8 cellular contexts compared by ENCODE assay signal in the genomic region with DNA sequence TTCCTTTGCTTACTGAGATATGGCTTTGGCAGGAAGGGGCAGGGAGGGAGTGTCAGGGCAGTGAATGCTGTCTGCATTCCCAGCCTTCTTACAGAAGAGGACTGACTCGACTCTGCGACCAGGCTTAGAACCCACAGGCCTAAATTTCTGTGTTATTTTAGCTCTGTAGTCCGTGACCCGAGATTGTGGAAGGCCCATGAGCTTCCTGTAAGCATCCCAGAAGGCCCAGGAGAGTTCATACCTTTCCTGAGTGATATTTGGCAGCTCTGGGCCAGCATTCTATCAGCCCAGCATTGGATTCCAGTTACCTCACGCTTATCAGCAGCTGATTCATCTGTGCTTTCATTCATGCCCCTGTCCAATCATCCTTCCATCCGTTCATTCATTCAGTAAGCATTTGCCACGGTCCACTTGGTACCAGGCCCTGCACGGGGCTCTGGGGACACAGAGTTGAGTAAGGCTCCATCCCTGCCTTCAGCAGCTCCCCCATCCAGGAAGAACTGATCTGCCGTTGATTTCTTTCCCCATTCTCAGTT. TPM values are rescaled to one million over a fixed set of nuclear protein-coding genes. Genes with fewer than 3 reads are reported as not detected.
DNase-seq lines count a peak whose midpoint lies in the region; ATAC-seq, FAIRE-seq and TF ChIP-seq lines count a peak whose summit lies in the region.

No MANE protein-coding gene starts in this region.

- peaks cover 56% of the 10 kb centered on the region for H3K36me3 ChIP-seq in MG63

- peak overlapping the region; percentile 88 for H3K27ac ChIP-seq in epithelial cell of prostate

- H3K9me3 Mint-ChIP-seq in activated CD4-positive, alpha-beta T cell treated with anti-CD3 and anti-CD28 coated beads, Interleukin-2, amount 10 ng/mL, durations not matched to agents 24 days and 14 days: no peaks in the 10 kb centered on the region

- no peak overlapping the region for H3K27ac Mint-ChIP-seq in activated CD4-positive, alpha-beta T cell treated with anti-CD3 and anti-CD28 coated beads, Interleukin-2, amount 10 ng/mL, durations not matched to agents 24 days and 14 days

- no peak overlapping the region for H3K4me3 Mint-ChIP-seq in activated CD4-positive, alpha-beta T cell treated with anti-CD3 and anti-CD28 coated beads, Interleukin-2, amount 10 ng/mL, durations not matched to agents 24 days and 14 days

- H3K9me3 ChIP-seq in MG63: no peaks in the 10 kb centered on the region

- no peak for TF ChIP-seq CTCF in omental fat pad (IDR thresholded peaks at IDR 0.05)

- H3K27me3 Mint-ChIP-seq in activated CD4-positive, alpha-beta T cell treated with anti-CD3 and anti-CD28 coated beads, Interleukin-2, amount 10 ng/mL, durations not matched to agents 24 days and 14 days: no peaks in the 10 kb centered on the region

- peaks cover 2% of the 10 kb centered on the region for H3K36me3 Mint-ChIP-seq in activated CD4-positive, alpha-beta T cell treated with anti-CD3 and anti-CD28 coated beads, Interleukin-2, amount 10 ng/mL, durations not matched to agents 24 days and 14 days (ENCODE audit: low read depth)

- intact Hi-C loops in activated CD4-positive, alpha-beta T cell treated with anti-CD3 and anti-CD28 coated beads, Interleukin-2, amount 10 ng/mL, durations not matched to agents 24 days and 14 days (cut with micrococcal nuclease): no loop called here

- H3K4me3 ChIP-seq in MG63: no peak overlapping the region

- DNase-seq in AG20443 (ENCODE audit: low spot score) (peak; percentile 76), MG63 (peak; percentile 87), epithelial cell of prostate (ENCODE audit: low read depth, low spot score) (peak; percentile 40), omental fat pad (ENCODE audit: low spot score) (peak; percentile 46), GM19239 (ENCODE audit: insufficient read length, low spot score) (no peak), DMS79 (lab: John Stamatoyannopoulos, UW) (no peak)
- no peak for DNase-seq in activated CD4-positive, alpha-beta T cell treated with anti-CD3 and anti-CD28 coated beads, Interleukin-2, amount 10 ng/mL, durations not matched to agents 24 days and 14 days

- FAIRE-seq in GM19239 (lab: Jason Lieb, UNC): no peak

- H3K27me3 ChIP-seq in MG63: no peaks in the 10 kb centered on the region

- ATAC-seq in omental fat pad (ENCODE audit: low FRiP score) (peak; percentile 89), GM18517 (IDR thresholded peaks at IDR 0.05; ENCODE audit: unreplicated experiment) (no peak)

- no peaks in the 10 kb centered on the region for H3K4me1 Mint-ChIP-seq in activated CD4-positive, alpha-beta T cell treated with anti-CD3 and anti-CD28 coated beads, Interleukin-2, amount 10 ng/mL, durations not matched to agents 24 days and 14 days

RNA-seq across cellular contexts. Expression of gene RPL26L1, which starts 28.2 kb away (rescaled TPM):
- total RNA-seq in MG63 (2014; rRNA removed; shearing (Covaris generic); ENCODE audit: low replicate concordance): 132 and 142 TPM in 2 replicates
- 10 to 100 TPM; 20.5 to 29.1 (median 26.1) TPM for total RNA-seq in omental fat pad
- 76.7 and 77.8 TPM in 2 replicates for total RNA-seq in activated CD4-positive, alpha-beta T cell treated with anti-CD3 and anti-CD28 coated beads, Interleukin-2, amount 10 ng/mL, durations not matched to agents 24 days and 14 days

RNA-seq across cellular contexts. Expression of gene ATP6V0E1, which starts 52.5 kb away (rescaled TPM):
- total RNA-seq in MG63 (2014; rRNA removed; shearing (Covaris generic); ENCODE audit: low replicate concordance): 296 and 325 TPM in 2 replicates
- 100 to 1,000 TPM; 174 to 267 (median 238) TPM for total RNA-seq in omental fat pad
- 146 and 147 TPM in 2 replicates for total RNA-seq in activated CD4-positive, alpha-beta T cell treated with anti-CD3 and anti-CD28 coated beads, Interleukin-2, amount 10 ng/mL, durations not matched to agents 24 days and 14 days

Comparison
In these comparisons a context has a peak if more than half of its experiments do, and no peak if none do; other contexts are left out.
1. DNase-seq: peak in AG20443 (single experiment), MG63 (single experiment), epithelial cell of prostate (single experiment) and omental fat pad (single experiment); none in activated CD4-positive, alpha-beta T cell treated with anti-CD3 and anti-CD28 coated beads, Interleukin-2, amount 10 ng/mL, durations not matched to agents 24 days and 14 days (single experiment), GM19239 (single experiment) and DMS79 (single experiment).